8 cellular contexts compared by ENCODE assay signal in genomic region chr18:12271376-12272235, GRCh38. TPM values are rescaled to one million over a fixed set of nuclear protein-coding genes. Genes with fewer than 3 reads are reported as not detected.
A peak's percentile ranks its signal among the peaks of the same experiment; 100 is the strongest.
DNase-seq lines count a peak whose midpoint lies in the region; ATAC-seq and FAIRE-seq lines count a peak whose summit lies in the region.

No MANE protein-coding gene starts in this region.

- ATAC-seq in GM21529 (IDR thresholded peaks at IDR 0.05; ENCODE audit: unreplicated experiment), result peak; percentile 91
- peak; percentile 92 for ATAC-seq in Right ventricle myocardium superior (ENCODE audit: poor library complexity)

- intact Hi-C loops in Right ventricle myocardium superior (cut with DNase I), result no loop called here

- no peaks in the 10 kb centered on the region for H3K4me1 Mint-ChIP-seq in activated naive CD4-positive, alpha-beta T cell treated with anti-CD3 and anti-CD28 coated beads, Interleukin-2, amount 50 U/mL, for 24 hours

- H3K27ac ChIP-seq in KOPT-K1 (ENCODE audit: low read depth, low read length, poor library complexity, severe bottlenecking), result peak overlapping the region; percentile 8

- H3K27me3 Mint-ChIP-seq in activated naive CD4-positive, alpha-beta T cell treated with anti-CD3 and anti-CD28 coated beads, Interleukin-2, amount 50 U/mL, for 24 hours, result peaks cover 3% of the 10 kb centered on the region

- H3K36me3 Mint-ChIP-seq in activated naive CD4-positive, alpha-beta T cell treated with anti-CD3 and anti-CD28 coated beads, Interleukin-2, amount 50 U/mL, for 24 hours, result no peaks in the 10 kb centered on the region

- no peak overlapping the region for H3K27ac Mint-ChIP-seq in activated naive CD4-positive, alpha-beta T cell treated with anti-CD3 and anti-CD28 coated beads, Interleukin-2, amount 50 U/mL, for 24 hours

- H3K4me3 Mint-ChIP-seq in activated naive CD4-positive, alpha-beta T cell treated with anti-CD3 and anti-CD28 coated beads, Interleukin-2, amount 50 U/mL, for 24 hours, result peak overlapping the region; percentile 70

- DNase-seq in COLO829 (ENCODE audit: low spot score) (peak; percentile 63), RPMI8226 (peak; percentile 81), Right ventricle myocardium superior (peak; percentile 78), pons (ENCODE audit: low spot score) (peak; percentile 48), urothelium cell line (ENCODE audit: low spot score) (peak; percentile 98)

- no peaks in the 10 kb centered on the region for H3K9me3 Mint-ChIP-seq in activated naive CD4-positive, alpha-beta T cell treated with anti-CD3 and anti-CD28 coated beads, Interleukin-2, amount 50 U/mL, for 24 hours

- no peaks in the 10 kb centered on the region for H3K9me3 ChIP-seq in KOPT-K1 (ENCODE audit: insufficient read depth, low read length, poor library complexity, severe bottlenecking)

- FAIRE-seq in urothelium cell line (lab: Jason Lieb, UNC), result peak; percentile 13

- no peaks in the 10 kb centered on the region for H3K36me3 ChIP-seq in KOPT-K1 (ENCODE audit: insufficient read depth, low read length)

RNA-seq across cellular contexts. Expression of gene CIDEA, which starts 17.4 kb away (rescaled TPM):
- 0.91 TPM for total RNA-seq in Right ventricle myocardium superior

RNA-seq across cellular contexts. Expression of gene TUBB6, which starts 36.4 kb away (rescaled TPM):
- 94.6 TPM for total RNA-seq in Right ventricle myocardium superior

Comparison
In these comparisons a context has a peak if more than half of its experiments do, and no peak if none do; other contexts are left out.
1. Peak in every context shown above with its lines: DNase-seq, ATAC-seq and H3K27ac ChIP-seq.
2. DNase-seq: peak in every context shown above with its lines; median percentile 98 in urothelium cell line; 81 in RPMI8226; 78 in Right ventricle myocardium superior; 63 in COLO829; 48 in pons.